ENCODE assay signal across 21 cellular contexts in the genomic region with DNA sequence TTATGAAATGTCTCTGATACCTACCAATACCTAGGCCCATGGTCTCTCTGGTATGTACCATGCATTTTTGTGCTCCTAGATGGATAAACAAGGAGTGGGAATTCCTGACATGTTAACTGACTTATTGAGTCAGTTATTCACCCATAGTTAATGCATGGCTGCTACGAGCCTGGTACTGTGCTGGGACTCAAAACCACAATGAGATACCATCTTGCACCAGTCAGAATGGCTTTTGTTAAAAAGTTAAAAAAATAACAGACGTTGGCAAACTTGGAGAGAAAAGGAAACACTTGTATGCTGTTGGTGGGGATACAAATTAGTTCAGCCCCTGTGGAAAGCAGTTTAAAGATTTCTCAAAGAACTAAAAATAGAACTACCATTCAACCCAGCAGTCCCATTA.
"Had no signal": no experiment of that assay in that cellular context is flagged by ENCODE, and none has a peak within 500 bp of the region (broad histone marks: within the 10 kb centered on the region; RNA-seq: fewer than 3 reads in every experiment).

No MANE protein-coding gene starts in this region.

- H3K27ac Mint-ChIP-seq: activated CD4-positive, alpha-beta T cell treated with anti-CD3 and anti-CD28 coated beads for 36 hours; activated CD8-positive, alpha-beta T cell treated with anti-CD3 and anti-CD28 coated beads for 36 hours; activated naive CD4-positive, alpha-beta T cell treated with anti-CD3 and anti-CD28 coated beads, Interleukin-2, amount 50 U/mL, for 24 hours; T-cell had no signal

- FAIRE-seq: colon, K562 had no signal

- H3K27me3 ChIP-seq: ascending aorta had no signal

- H3K4me1 Mint-ChIP-seq: activated CD4-positive, alpha-beta T cell treated with anti-CD3 and anti-CD28 coated beads for 36 hours; activated naive CD4-positive, alpha-beta T cell treated with anti-CD3 and anti-CD28 coated beads, Interleukin-2, amount 50 U/mL, for 24 hours; T-cell had no signal

- ATAC-seq: activated CD4-positive, alpha-beta T cell treated with anti-CD3 and anti-CD28 coated beads for 36 hours; activated CD8-positive, alpha-beta T cell treated with anti-CD3 and anti-CD28 coated beads for 36 hours; K562; T-cell had no signal

- H3K4me1 ChIP-seq: ascending aorta had no signal

- DNase-seq: activated CD4-positive, alpha-beta T cell treated with anti-CD3 and anti-CD28 coated beads for 36 hours; activated CD8-positive, alpha-beta memory T cell treated with anti-CD3 and anti-CD28 coated beads, Interleukin-2, amount 50 U/mL, for 4 hours; activated CD8-positive, alpha-beta T cell treated with anti-CD3 and anti-CD28 coated beads for 36 hours; activated naive CD4-positive, alpha-beta T cell; cerebellar nuclear complex; Kasumi-1; NCI-H1048; NCI-H2029; NCI-H2107; NCI-H2171 treated with DMSO at 0.1 percent for 48 hours; NCI-H345; NCI-H510A; NCI-H526 treated with DMSO at 0.1 percent for 48 hours; NCI-H82; SHP77 treated with DMSO at 0.1 percent for 48 hours; T-cell had no signal

- H3K4me3 Mint-ChIP-seq: activated CD4-positive, alpha-beta T cell treated with anti-CD3 and anti-CD28 coated beads for 36 hours; activated CD8-positive, alpha-beta T cell treated with anti-CD3 and anti-CD28 coated beads for 36 hours; activated naive CD4-positive, alpha-beta T cell treated with anti-CD3 and anti-CD28 coated beads, Interleukin-2, amount 50 U/mL, for 24 hours; T-cell had no signal

- H3K4me3 ChIP-seq: ascending aorta, K562 had no signal

- H3K36me3 Mint-ChIP-seq: T-cell had no signal

- H3K27ac ChIP-seq: ascending aorta, VCaP had no signal

- H3K36me3 ChIP-seq: ascending aorta had no signal
